ENCODE assay signal across 1 cellular context in the genomic region with DNA sequence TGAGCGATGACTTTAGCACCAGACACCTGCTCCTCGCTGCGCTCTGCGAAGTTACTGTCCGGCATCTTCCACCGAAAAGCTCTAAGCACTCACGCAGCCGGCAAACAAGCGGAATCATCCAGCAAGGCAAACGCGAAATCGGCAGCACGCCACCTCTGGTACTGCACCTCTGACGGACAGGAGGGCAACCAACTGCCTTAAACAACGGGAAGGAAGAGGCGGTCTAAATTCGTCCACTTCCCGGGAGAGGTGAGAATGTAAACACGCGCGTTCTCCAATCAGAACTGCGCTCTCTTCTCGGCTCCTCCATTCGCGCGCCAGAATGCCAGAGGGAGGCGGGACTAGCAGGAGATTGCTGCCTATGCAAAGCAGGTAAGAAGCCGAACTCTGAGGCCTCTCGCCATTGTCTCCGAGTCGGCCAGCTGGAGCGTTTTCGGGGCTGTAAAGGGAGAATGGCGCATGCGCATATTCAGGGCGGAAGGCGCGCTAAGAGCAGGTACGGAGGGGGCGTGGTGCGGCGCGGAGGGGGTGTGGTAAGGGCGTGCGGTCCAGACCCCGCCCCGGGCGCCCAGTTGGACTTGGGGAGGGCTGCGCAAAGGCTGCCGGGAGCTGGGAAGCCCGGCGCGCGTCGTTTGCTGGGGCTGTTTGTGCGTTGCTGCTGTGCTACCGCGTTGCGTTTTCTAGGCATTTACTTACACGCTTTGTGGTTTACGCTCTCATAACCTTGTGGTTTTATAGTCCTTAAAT.
TF ChIP-seq lines count a peak whose summit lies in the region.

Gene BTD (plus strand): TSS at position 347 of the 747 bp plus-strand sequence. CDS start 33,695 bp downstream, outside the sequence.
Gene HACL1 (minus strand): TSS at position 171 of the 747 bp plus-strand sequence. CDS start 106 bp downstream, at position 65.

TF ChIP-seq in HepG2, 621 proteins besides CTCF, POLR2A, EP300 and RAD21 (continued from another document and continues in another):
- TF ChIP-seq FOXP1 (IDR thresholded peaks at IDR 0.05) (no peak), FOXP1 (CRISPR knock-in tag; IDR thresholded peaks at IDR 0.05) (no peak; the same call in 1 of the 2 replicates), ZNF343 (CRISPR knock-in tag; IDR thresholded peaks at IDR 0.05) (peak; percentile 56; the same call in 1 of the 2 replicates), ZNF891 (CRISPR knock-in tag; IDR thresholded peaks at IDR 0.05) (peak; percentile 71), ATF6 (CRISPR knock-in tag; conservative IDR thresholded peaks at IDR 0.05) (no peak), FOXK2 (IDR thresholded peaks at IDR 0.05) (peak; percentile 100), ZNF143 (CRISPR knock-in tag; IDR thresholded peaks at IDR 0.05) (peak; percentile 90), ZSCAN12 (CRISPR knock-in tag; IDR thresholded peaks at IDR 0.05) (peak; percentile 54; the same call in 1 of the 2 replicates), ZNF501 (CRISPR knock-in tag; IDR thresholded peaks at IDR 0.05) (peak; percentile 84), FOSL2 (CRISPR knock-in tag; IDR thresholded peaks at IDR 0.05) (peak; percentile 15; the same call in 1 of the 2 replicates), ZNF382 (CRISPR knock-in tag; IDR thresholded peaks at IDR 0.05; ENCODE audit: borderline replicate concordance) (no peak), JARID2 (CRISPR knock-in tag; IDR thresholded peaks at IDR 0.05; ENCODE audit: insufficient replicate concordance) (peak; percentile 44), GABPB1 (CRISPR knock-in tag; IDR thresholded peaks at IDR 0.05) (peak; percentile 93), SRSF1 (optimal IDR thresholded peaks at IDR 0.05; ENCODE audit: low read depth, low read length) (peak; percentile 71), ZNF260 (CRISPR knock-in tag; IDR thresholded peaks at IDR 0.05; ENCODE audit: borderline replicate concordance, low read depth) (no peak), SP2 (CRISPR knock-in tag; IDR thresholded peaks at IDR 0.05) (peak; percentile 100), PRMT3 (CRISPR knock-in tag; IDR thresholded peaks at IDR 0.05; ENCODE audit: borderline replicate concordance, low read depth) (no peak; the same call in 1 of the 2 replicates), MXD4 (CRISPR knock-in tag; IDR thresholded peaks at IDR 0.05) (0 out of 2 replicates have a peak, but pooled peaks have one; percentile 60), NAIF1 (CRISPR knock-in tag; IDR thresholded peaks at IDR 0.05; ENCODE audit: borderline replicate concordance) (peak; percentile 87), GATA4 (IDR thresholded peaks at IDR 0.05; ENCODE audit: borderline replicate concordance, low read depth) (peak; percentile 48; the same call in 1 of the 2 replicates), ZMAT5 (CRISPR knock-in tag; IDR thresholded peaks at IDR 0.05; ENCODE audit: borderline replicate concordance, low read depth) (no peak), HIVEP1 (CRISPR knock-in tag; IDR thresholded peaks at IDR 0.05) (peak; percentile 62), NFKB2 (CRISPR knock-in tag; IDR thresholded peaks at IDR 0.05; ENCODE audit: borderline replicate concordance) (no peak), ZNF18 (CRISPR knock-in tag; IDR thresholded peaks at IDR 0.05; ENCODE audit: insufficient replicate concordance) (peak; percentile 50), PRDM10 (CRISPR knock-in tag; IDR thresholded peaks at IDR 0.05; ENCODE audit: low read depth) (peak; percentile 52; the same call in 1 of the 2 replicates), ZSCAN9 (CRISPR knock-in tag; IDR thresholded peaks at IDR 0.05; ENCODE audit: borderline replicate concordance) (0 out of 2 replicates have a peak, but pooled peaks have one; percentile 36), ZNF12 (CRISPR knock-in tag; IDR thresholded peaks at IDR 0.05) (peak; percentile 59; the same call in 1 of the 2 replicates), ZNF337 (CRISPR knock-in tag; IDR thresholded peaks at IDR 0.05; ENCODE audit: borderline replicate concordance, low read depth) (0 out of 2 replicates have a peak, but pooled peaks have one; percentile 8), SMAD9 (CRISPR knock-in tag; IDR thresholded peaks at IDR 0.05) (0 out of 2 replicates have a peak, but pooled peaks have one; percentile 38), SUZ12 (IDR thresholded peaks at IDR 0.05; ENCODE audit: low read depth, low read length) (peak; percentile 43), HNF4A (CRISPR knock-in tag; IDR thresholded peaks at IDR 0.05) (peak; percentile 18; the same call in 1 of the 2 replicates), CCDC6 (CRISPR knock-in tag; IDR thresholded peaks at IDR 0.05) (peak; percentile 47; the same call in 1 of the 2 replicates), ZNF549 (CRISPR knock-in tag; IDR thresholded peaks at IDR 0.05) (no peak), NR2F2 (IDR thresholded peaks at IDR 0.05; ENCODE audit: borderline replicate concordance, low read depth) (no peak), SMARCC2 (IDR thresholded peaks at IDR 0.05) (no peak), ZNF644 (CRISPR knock-in tag; IDR thresholded peaks at IDR 0.05; ENCODE audit: low read depth) (no peak)
- TF ChIP-seq, protein P1, sequence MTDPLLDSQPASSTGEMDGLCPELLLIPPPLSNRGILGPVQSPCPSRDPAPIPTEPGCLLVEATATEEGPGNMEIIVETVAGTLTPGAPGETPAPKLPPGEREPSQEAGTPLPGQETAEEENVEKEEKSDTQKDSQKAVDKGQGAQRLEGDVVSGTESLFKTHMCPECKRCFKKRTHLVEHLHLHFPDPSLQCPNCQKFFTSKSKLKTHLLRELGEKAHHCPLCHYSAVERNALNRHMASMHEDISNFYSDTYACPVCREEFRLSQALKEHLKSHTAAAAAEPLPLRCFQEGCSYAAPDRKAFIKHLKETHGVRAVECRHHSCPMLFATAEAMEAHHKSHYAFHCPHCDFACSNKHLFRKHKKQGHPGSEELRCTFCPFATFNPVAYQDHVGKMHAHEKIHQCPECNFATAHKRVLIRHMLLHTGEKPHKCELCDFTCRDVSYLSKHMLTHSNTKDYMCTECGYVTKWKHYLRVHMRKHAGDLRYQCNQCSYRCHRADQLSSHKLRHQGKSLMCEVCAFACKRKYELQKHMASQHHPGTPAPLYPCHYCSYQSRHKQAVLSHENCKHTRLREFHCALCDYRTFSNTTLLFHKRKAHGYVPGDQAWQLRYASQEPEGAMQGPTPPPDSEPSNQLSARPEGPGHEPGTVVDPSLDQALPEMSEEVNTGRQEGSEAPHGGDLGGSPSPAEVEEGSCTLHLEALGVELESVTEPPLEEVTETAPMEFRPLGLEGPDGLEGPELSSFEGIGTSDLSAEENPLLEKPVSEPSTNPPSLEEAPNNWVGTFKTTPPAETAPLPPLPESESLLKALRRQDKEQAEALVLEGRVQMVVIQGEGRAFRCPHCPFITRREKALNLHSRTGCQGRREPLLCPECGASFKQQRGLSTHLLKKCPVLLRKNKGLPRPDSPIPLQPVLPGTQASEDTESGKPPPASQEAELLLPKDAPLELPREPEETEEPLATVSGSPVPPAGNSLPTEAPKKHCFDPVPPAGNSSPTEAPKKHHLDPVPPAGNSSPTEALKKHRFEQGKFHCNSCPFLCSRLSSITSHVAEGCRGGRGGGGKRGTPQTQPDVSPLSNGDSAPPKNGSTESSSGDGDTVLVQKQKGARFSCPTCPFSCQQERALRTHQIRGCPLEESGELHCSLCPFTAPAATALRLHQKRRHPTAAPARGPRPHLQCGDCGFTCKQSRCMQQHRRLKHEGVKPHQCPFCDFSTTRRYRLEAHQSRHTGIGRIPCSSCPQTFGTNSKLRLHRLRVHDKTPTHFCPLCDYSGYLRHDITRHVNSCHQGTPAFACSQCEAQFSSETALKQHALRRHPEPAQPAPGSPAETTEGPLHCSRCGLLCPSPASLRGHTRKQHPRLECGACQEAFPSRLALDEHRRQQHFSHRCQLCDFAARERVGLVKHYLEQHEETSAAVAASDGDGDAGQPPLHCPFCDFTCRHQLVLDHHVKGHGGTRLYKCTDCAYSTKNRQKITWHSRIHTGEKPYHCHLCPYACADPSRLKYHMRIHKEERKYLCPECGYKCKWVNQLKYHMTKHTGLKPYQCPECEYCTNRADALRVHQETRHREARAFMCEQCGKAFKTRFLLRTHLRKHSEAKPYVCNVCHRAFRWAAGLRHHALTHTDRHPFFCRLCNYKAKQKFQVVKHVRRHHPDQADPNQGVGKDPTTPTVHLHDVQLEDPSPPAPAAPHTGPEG (CRISPR knock-in tag; IDR thresholded peaks at IDR 0.05), result peak; percentile 65
- TF ChIP-seq, protein P2, sequence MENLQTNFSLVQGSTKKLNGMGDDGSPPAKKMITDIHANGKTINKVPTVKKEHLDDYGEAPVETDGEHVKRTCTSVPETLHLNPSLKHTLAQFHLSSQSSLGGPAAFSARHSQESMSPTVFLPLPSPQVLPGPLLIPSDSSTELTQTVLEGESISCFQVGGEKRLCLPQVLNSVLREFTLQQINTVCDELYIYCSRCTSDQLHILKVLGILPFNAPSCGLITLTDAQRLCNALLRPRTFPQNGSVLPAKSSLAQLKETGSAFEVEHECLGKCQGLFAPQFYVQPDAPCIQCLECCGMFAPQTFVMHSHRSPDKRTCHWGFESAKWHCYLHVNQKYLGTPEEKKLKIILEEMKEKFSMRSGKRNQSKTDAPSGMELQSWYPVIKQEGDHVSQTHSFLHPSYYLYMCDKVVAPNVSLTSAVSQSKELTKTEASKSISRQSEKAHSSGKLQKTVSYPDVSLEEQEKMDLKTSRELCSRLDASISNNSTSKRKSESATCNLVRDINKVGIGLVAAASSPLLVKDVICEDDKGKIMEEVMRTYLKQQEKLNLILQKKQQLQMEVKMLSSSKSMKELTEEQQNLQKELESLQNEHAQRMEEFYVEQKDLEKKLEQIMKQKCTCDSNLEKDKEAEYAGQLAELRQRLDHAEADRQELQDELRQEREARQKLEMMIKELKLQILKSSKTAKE (CRISPR knock-in tag; IDR thresholded peaks at IDR 0.05; ENCODE audit: borderline replicate concordance), result no peak; the same call in 1 of the 2 replicates
- TF ChIP-seq, protein P3, sequence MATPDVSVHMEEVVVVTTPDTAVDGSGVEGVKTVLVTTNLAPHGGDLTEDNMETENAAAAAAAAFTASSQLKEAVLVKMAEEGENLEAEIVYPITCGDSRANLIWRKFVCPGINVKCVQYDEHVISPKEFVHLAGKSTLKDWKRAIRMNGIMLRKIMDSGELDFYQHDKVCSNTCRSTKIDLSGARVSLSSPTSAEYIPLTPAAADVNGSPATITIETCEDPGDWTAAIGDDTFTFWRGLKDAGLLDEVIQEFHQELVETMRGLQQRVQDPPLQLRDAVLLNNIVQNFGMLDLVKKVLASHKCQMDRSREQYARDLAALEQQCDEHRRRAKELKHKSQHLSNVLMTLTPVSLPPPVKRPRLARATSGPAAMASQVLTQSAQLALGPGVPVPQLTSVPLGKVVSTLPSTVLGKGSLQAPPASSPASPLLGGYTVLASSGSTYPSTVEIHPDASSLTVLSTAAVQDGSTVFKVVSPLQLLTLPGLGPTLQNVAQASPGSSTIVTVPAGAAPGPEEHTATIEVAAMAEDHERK (CRISPR knock-in tag; IDR thresholded peaks at IDR 0.05; ENCODE audit: low read depth), result 0 out of 2 replicates have a peak, but pooled peaks have one; percentile 26
